9 cellular contexts compared by ENCODE assay signal in the genomic region with DNA sequence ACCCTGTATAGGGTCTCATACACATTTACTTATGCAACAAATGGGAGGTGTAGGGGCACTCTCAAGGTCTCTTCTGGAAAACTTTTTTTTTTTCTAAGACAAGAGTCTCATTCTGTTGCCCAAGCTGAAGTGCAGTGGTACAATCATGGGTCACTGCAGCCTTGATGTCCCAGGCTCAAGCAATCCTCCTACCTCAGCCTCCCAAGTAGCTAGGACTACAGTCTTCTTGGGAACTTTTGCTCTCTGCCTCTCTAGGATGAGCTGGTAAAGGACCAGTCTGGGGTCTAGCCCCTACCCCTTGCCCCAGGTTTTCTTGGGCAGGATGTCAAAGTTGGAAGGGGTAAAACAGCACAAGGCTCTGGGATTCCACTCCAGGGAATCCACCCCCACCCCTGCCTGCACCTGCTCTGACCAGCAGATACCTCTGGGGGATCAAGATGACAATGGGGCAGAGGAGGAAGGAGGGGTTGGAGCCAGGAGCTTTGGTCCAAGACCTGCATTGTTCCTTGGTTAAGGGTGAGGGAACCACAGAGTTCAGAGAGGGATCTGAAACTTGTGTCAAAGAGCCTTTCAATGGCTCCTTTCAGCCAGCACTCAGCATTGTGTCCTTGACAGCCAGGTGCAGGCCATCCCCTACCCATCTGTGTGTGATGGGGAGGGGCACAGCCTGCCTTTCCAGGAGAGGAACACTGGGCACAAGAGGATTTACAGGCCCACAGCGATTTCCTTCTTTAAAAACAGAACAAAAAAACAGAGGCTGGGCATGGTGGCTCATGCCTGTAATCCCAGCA. TPM values are rescaled to one million over a fixed set of nuclear protein-coding genes. Genes with fewer than 3 reads are reported as not detected.
DNase-seq lines count a peak whose midpoint lies in the region; ATAC-seq and TF ChIP-seq lines count a peak whose summit lies in the region.
"Had no signal": no experiment of that assay in that cellular context is flagged by ENCODE, and none has a peak within 500 bp of the region (broad histone marks: within the 10 kb centered on the region; RNA-seq: fewer than 3 reads in every experiment).

No MANE protein-coding gene starts in this region.

- H3K9me3 ChIP-seq in MM.1S (replicated peaks; ENCODE audit: insufficient read depth, low read length), result no peaks in the 10 kb centered on the region
- H3K9me3 ChIP-seq in sigmoid colon, result no peaks in the 10 kb centered on the region

- intact Hi-C loops in sigmoid colon (cut with DNase I), result loop anchor here (10.0 kb wide), 1 partner anchor 49 kb away; a partner anchor contains a TSS

- peaks cover 95% of the 10 kb centered on the region for H3K4me1 Mint-ChIP-seq in brain

- H3K9ac ChIP-seq in MM.1S (ENCODE audit: low read length), result no peak overlapping the region

- peak overlapping the region in 4 of 5 experiments; percentile 19 to 49 (median 34) for H3K4me3 Mint-ChIP-seq in brain

- no peaks in the 10 kb centered on the region for H3K27me3 ChIP-seq in MM.1S (replicated peaks; ENCODE audit: insufficient read depth, low read length)
- H3K27me3 ChIP-seq in sigmoid colon, result no peaks in the 10 kb centered on the region

- peak overlapping the region; percentile 17; the same call in 1 of the 2 replicates for H3K27ac ChIP-seq in MM.1S (ENCODE audit: low read length)
- H3K27ac ChIP-seq in sigmoid colon, result peak overlapping the region; percentile 24 to 100 (median 78)

- H3K27me3 Mint-ChIP-seq in brain, result no peaks in the 10 kb centered on the region

- no peak overlapping the region for H2AFZ ChIP-seq in MM.1S (ENCODE audit: low read length)

- peak overlapping the region; percentile 74 to 96 (median 81) for H3K27ac Mint-ChIP-seq in brain

- H3K4me3 ChIP-seq in MM.1S (ENCODE audit: low read length), result no peak overlapping the region
- H3K4me3 ChIP-seq in sigmoid colon, result no peak overlapping the region

- H3K36me3 ChIP-seq in MM.1S (replicated peaks; ENCODE audit: insufficient read depth, low read length) (peaks cover 2% of the 10 kb centered on the region; the same call in 1 of the 2 replicates), sigmoid colon (peaks cover 0 to 2% (median 0%) of the 10 kb centered on the region in 4 donors)

- H3K4me1 ChIP-seq in MM.1S (ENCODE audit: low read length) (peaks cover 72% of the 10 kb centered on the region), sigmoid colon (peaks cover 0 to 100% (median 99%) of the 10 kb centered on the region in 4 donors)

- WGBS in sigmoid colon, 2 donors, result 8 to 24% methylated on average over 1 of the region's 1 CpG

- DNase-seq in DMS53 (lab: John Stamatoyannopoulos, UW), result peak; percentile 27
- DNase-seq in DMS53 treated with DMSO at 0.1 percent for 48 hours (lab: John Stamatoyannopoulos, UW; ENCODE audit: unreplicated experiment), result no peak
- peak; percentile 36 for DNase-seq in MM.1S
- no peak for DNase-seq in sigmoid colon
- DNase-seq in NCI-H2081 treated with DMSO at 0.1 percent for 48 hours (lab: John Stamatoyannopoulos, UW), result no peak
- DNase-seq: stimulated activated CD4-positive, alpha-beta T cell treated with anti-CD3 and anti-CD28 coated beads, Interleukin-4, amount 100 ng/mL, for 4 hours had no signal

- no peaks in the 10 kb centered on the region for H3K9me2 ChIP-seq in MM.1S (replicated peaks; ENCODE audit: insufficient read depth, low read length)

- peaks cover 54% of the 10 kb centered on the region for H3F3A ChIP-seq in MM.1S (ENCODE audit: insufficient read depth, low read length)

- no peak for TF ChIP-seq POLR2A in sigmoid colon (IDR thresholded peaks at IDR 0.05)

- peaks cover 100% of the 10 kb centered on the region for H3K79me2 ChIP-seq in MM.1S (ENCODE audit: low read length)

- ATAC-seq in GM18858 (IDR thresholded peaks at IDR 0.05; ENCODE audit: unreplicated experiment) (no peak), GM18520 (IDR thresholded peaks at IDR 0.05; ENCODE audit: unreplicated experiment) (no peak)

- no peak for TF ChIP-seq EP300 in sigmoid colon (IDR thresholded peaks at IDR 0.05)

- TF ChIP-seq CTCF in MM.1S (IDR thresholded peaks at IDR 0.05; ENCODE audit: low read length), result no peak
- TF ChIP-seq CTCF in brain (conservative IDR thresholded peaks at IDR 0.05), result no peak
- no peak for TF ChIP-seq CTCF in sigmoid colon (IDR thresholded peaks at IDR 0.05)

- peaks cover 27% of the 10 kb centered on the region; the same call in 1 of the 2 replicates for H4K20me1 ChIP-seq in MM.1S (ENCODE audit: insufficient read depth, low read length)

- peak overlapping the region; percentile 33; the same call in 1 of the 2 replicates for H3K4me2 ChIP-seq in MM.1S (ENCODE audit: low read depth, low read length)

- no peaks in the 10 kb centered on the region for H3K9me3 Mint-ChIP-seq in brain

- peaks cover 2% of the 10 kb centered on the region for H3K36me3 Mint-ChIP-seq in brain

RNA-seq across cellular contexts. Expression of a gene that starts 12.2 kb away (rescaled TPM):
- 67.6 TPM for polyA plus RNA-seq in brain (ENCODE audit: insufficient read depth, low read depth, low replicate concordance)
- total RNA-seq in sigmoid colon, result 100 to 1,000 TPM; 121 to 183 (median 135) TPM
- polyA plus RNA-seq in sigmoid colon, result 100 to 1,000 TPM in 2 of 3 donors, 10 to 100 TPM in 1; 85.3 to 122 (median 105) TPM

RNA-seq across cellular contexts. Expression of a gene that starts 15.7 kb away (rescaled TPM):
- polyA plus RNA-seq in brain (ENCODE audit: insufficient read depth, low read depth, low replicate concordance) (1.0 TPM), sigmoid colon (10 to 100 TPM in 1 of 3 donors, 1 to 10 TPM in 2; 6.2 to 11.4 (median 8.3) TPM)
- total RNA-seq in sigmoid colon, result 10 to 100 TPM in 1 of 4 donors, 1 to 10 TPM in 3; 2.1 to 12.2 (median 5.1) TPM

RNA-seq across cellular contexts. Expression of a gene that starts 51.7 kb away (rescaled TPM):
- polyA plus RNA-seq in brain (ENCODE audit: insufficient read depth, low read depth, low replicate concordance) (42.1 TPM), sigmoid colon (10 to 100 TPM; 36.0 to 49.3 (median 47.9) TPM)
- 10 to 100 TPM in 3 of 4 donors, 1 to 10 TPM in 1; 8.0 to 29.6 (median 25.3) TPM for total RNA-seq in sigmoid colon

Comparison
In these comparisons a context has a peak if more than half of its experiments do, and no peak if none do; other contexts are left out.
1. DNase-seq: peak in DMS53 (single experiment) and MM.1S (single experiment); none in DMS53 treated with DMSO at 0.1 percent for 48 hours (single experiment), sigmoid colon (single experiment) and NCI-H2081 treated with DMSO at 0.1 percent for 48 hours (single experiment).